Comparison of ENCODE assay signal across 1 cellular context in the genomic region with DNA sequence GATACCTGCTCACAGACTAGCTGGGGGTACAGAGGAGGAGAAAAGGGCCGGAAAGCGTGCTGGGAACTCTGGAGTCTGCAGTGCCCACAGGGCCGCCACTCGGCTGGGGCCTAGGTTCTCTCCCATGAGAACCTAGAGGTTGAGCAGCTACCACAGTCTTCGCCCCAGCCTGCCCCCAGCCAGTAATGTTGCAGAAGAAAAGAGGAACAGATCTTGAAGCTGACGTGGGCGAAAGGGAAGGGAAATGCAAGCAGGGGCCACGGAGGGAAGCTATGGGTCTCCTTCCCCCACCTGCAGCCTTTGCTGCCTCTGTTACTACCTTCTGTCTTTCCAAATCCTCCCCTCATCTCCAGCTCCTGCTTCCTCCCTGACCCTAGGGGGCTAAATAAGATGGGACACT.
TF ChIP-seq lines count a peak whose summit lies in the region.

No MANE protein-coding gene starts in this region.

TF ChIP-seq in GM12878, 131 proteins besides CTCF, POLR2A, EP300 and RAD21 (continued from another document and continues in another):
- no peak for TF ChIP-seq CHD1 (IDR thresholded peaks at IDR 0.05; ENCODE audit: low read depth, low read length)
- TF ChIP-seq EZH2 (IDR thresholded peaks at IDR 0.05; ENCODE audit: borderline replicate concordance, control insufficient read depth, low read depth, low read length), result no peak
- no peak for TF ChIP-seq RBBP5 (conservative IDR thresholded peaks at IDR 0.05)
- no peak for TF ChIP-seq KLF5 (IDR thresholded peaks at IDR 0.05; ENCODE audit: partially characterized antibody)
- TF ChIP-seq RUNX3 (IDR thresholded peaks at IDR 0.05; ENCODE audit: low read length), result peak; percentile 50
- TF ChIP-seq BRCA1 (IDR thresholded peaks at IDR 0.05; ENCODE audit: low read depth, low read length), result no peak
- peak; percentile 67 for TF ChIP-seq TCF12 (IDR thresholded peaks at IDR 0.05; ENCODE audit: low read depth, low read length)
- TF ChIP-seq SIN3A (IDR thresholded peaks at IDR 0.05; ENCODE audit: low read depth, low read length), result no peak
- TF ChIP-seq KAT2A (conservative IDR thresholded peaks at IDR 0.05; ENCODE audit: control insufficient read depth, low read depth, low read length), result no peak
- TF ChIP-seq, protein P1, sequence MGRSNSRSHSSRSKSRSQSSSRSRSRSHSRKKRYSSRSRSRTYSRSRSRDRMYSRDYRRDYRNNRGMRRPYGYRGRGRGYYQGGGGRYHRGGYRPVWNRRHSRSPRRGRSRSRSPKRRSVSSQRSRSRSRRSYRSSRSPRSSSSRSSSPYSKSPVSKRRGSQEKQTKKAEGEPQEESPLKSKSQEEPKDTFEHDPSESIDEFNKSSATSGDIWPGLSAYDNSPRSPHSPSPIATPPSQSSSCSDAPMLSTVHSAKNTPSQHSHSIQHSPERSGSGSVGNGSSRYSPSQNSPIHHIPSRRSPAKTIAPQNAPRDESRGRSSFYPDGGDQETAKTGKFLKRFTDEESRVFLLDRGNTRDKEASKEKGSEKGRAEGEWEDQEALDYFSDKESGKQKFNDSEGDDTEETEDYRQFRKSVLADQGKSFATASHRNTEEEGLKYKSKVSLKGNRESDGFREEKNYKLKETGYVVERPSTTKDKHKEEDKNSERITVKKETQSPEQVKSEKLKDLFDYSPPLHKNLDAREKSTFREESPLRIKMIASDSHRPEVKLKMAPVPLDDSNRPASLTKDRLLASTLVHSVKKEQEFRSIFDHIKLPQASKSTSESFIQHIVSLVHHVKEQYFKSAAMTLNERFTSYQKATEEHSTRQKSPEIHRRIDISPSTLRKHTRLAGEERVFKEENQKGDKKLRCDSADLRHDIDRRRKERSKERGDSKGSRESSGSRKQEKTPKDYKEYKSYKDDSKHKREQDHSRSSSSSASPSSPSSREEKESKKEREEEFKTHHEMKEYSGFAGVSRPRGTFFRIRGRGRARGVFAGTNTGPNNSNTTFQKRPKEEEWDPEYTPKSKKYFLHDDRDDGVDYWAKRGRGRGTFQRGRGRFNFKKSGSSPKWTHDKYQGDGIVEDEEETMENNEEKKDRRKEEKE (IDR thresholded peaks at IDR 0.05), result no peak
- no peak for TF ChIP-seq YBX1 (IDR thresholded peaks at IDR 0.05)
- TF ChIP-seq, protein P2, sequence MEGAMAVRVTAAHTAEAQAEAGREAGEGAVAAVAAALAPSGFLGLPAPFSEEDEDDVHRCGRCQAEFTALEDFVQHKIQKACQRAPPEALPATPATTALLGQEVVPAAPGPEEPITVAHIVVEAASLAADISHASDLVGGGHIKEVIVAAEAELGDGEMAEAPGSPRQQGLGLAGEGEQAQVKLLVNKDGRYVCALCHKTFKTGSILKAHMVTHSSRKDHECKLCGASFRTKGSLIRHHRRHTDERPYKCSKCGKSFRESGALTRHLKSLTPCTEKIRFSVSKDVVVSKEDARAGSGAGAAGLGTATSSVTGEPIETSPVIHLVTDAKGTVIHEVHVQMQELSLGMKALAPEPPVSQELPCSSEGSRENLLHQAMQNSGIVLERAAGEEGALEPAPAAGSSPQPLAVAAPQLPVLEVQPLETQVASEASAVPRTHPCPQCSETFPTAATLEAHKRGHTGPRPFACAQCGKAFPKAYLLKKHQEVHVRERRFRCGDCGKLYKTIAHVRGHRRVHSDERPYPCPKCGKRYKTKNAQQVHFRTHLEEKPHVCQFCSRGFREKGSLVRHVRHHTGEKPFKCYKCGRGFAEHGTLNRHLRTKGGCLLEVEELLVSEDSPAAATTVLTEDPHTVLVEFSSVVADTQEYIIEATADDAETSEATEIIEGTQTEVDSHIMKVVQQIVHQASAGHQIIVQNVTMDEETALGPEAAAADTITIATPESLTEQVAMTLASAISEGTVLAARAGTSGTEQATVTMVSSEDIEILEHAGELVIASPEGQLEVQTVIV (IDR thresholded peaks at IDR 0.05; ENCODE audit: borderline replicate concordance, partially characterized antibody), result no peak
- peak; percentile 90 to 92 for TF ChIP-seq IKZF2 (IDR thresholded peaks at IDR 0.05)
- peak; percentile 78; the same call in 1 of the 2 replicates for TF ChIP-seq GATAD2B (conservative IDR thresholded peaks at IDR 0.05; ENCODE audit: low read depth)
- TF ChIP-seq SRF (IDR thresholded peaks at IDR 0.05; ENCODE audit: low read depth in 2 of 2, low read length in 2 of 2), result no peak
- TF ChIP-seq, protein P3, sequence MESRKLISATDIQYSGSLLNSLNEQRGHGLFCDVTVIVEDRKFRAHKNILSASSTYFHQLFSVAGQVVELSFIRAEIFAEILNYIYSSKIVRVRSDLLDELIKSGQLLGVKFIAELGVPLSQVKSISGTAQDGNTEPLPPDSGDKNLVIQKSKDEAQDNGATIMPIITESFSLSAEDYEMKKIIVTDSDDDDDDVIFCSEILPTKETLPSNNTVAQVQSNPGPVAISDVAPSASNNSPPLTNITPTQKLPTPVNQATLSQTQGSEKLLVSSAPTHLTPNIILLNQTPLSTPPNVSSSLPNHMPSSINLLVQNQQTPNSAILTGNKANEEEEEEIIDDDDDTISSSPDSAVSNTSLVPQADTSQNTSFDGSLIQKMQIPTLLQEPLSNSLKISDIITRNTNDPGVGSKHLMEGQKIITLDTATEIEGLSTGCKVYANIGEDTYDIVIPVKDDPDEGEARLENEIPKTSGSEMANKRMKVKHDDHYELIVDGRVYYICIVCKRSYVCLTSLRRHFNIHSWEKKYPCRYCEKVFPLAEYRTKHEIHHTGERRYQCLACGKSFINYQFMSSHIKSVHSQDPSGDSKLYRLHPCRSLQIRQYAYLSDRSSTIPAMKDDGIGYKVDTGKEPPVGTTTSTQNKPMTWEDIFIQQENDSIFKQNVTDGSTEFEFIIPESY (IDR thresholded peaks at IDR 0.05), result no peak
- no peak for TF ChIP-seq ZNF384 (IDR thresholded peaks at IDR 0.05; ENCODE audit: borderline replicate concordance, low read depth, low read length)
- TF ChIP-seq, protein P4, sequence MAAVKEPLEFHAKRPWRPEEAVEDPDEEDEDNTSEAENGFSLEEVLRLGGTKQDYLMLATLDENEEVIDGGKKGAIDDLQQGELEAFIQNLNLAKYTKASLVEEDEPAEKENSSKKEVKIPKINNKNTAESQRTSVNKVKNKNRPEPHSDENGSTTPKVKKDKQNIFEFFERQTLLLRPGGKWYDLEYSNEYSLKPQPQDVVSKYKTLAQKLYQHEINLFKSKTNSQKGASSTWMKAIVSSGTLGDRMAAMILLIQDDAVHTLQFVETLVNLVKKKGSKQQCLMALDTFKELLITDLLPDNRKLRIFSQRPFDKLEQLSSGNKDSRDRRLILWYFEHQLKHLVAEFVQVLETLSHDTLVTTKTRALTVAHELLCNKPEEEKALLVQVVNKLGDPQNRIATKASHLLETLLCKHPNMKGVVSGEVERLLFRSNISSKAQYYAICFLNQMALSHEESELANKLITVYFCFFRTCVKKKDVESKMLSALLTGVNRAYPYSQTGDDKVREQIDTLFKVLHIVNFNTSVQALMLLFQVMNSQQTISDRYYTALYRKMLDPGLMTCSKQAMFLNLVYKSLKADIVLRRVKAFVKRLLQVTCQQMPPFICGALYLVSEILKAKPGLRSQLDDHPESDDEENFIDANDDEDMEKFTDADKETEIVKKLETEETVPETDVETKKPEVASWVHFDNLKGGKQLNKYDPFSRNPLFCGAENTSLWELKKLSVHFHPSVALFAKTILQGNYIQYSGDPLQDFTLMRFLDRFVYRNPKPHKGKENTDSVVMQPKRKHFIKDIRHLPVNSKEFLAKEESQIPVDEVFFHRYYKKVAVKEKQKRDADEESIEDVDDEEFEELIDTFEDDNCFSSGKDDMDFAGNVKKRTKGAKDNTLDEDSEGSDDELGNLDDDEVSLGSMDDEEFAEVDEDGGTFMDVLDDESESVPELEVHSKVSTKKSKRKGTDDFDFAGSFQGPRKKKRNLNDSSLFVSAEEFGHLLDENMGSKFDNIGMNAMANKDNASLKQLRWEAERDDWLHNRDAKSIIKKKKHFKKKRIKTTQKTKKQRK (IDR thresholded peaks at IDR 0.05; ENCODE audit: low read depth, low read length), result no peak
- TF ChIP-seq ZNF274 (IDR thresholded peaks at IDR 0.05; ENCODE audit: insufficient read depth, insufficient read length), result no peak
- TF ChIP-seq SMAD5 (IDR thresholded peaks at IDR 0.05; ENCODE audit: low read depth), result no peak
- TF ChIP-seq TAF1 (IDR thresholded peaks at IDR 0.05; ENCODE audit: borderline replicate concordance, low read depth, low read length), result no peak
- TF ChIP-seq, protein P5, sequence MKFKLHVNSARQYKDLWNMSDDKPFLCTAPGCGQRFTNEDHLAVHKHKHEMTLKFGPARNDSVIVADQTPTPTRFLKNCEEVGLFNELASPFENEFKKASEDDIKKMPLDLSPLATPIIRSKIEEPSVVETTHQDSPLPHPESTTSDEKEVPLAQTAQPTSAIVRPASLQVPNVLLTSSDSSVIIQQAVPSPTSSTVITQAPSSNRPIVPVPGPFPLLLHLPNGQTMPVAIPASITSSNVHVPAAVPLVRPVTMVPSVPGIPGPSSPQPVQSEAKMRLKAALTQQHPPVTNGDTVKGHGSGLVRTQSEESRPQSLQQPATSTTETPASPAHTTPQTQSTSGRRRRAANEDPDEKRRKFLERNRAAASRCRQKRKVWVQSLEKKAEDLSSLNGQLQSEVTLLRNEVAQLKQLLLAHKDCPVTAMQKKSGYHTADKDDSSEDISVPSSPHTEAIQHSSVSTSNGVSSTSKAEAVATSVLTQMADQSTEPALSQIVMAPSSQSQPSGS (IDR thresholded peaks at IDR 0.05; ENCODE audit: low read length), result no peak
- 0 out of 2 replicates have a peak, but pooled peaks have one; percentile 37 for TF ChIP-seq POLR2AphosphoS5 (IDR thresholded peaks at IDR 0.05; ENCODE audit: low read length)
- no peak for TF ChIP-seq NR2C1 (IDR thresholded peaks at IDR 0.05)
- TF ChIP-seq SUZ12 (IDR thresholded peaks at IDR 0.05; ENCODE audit: unreplicated experiment), result no peak
- TF ChIP-seq, protein P6, sequence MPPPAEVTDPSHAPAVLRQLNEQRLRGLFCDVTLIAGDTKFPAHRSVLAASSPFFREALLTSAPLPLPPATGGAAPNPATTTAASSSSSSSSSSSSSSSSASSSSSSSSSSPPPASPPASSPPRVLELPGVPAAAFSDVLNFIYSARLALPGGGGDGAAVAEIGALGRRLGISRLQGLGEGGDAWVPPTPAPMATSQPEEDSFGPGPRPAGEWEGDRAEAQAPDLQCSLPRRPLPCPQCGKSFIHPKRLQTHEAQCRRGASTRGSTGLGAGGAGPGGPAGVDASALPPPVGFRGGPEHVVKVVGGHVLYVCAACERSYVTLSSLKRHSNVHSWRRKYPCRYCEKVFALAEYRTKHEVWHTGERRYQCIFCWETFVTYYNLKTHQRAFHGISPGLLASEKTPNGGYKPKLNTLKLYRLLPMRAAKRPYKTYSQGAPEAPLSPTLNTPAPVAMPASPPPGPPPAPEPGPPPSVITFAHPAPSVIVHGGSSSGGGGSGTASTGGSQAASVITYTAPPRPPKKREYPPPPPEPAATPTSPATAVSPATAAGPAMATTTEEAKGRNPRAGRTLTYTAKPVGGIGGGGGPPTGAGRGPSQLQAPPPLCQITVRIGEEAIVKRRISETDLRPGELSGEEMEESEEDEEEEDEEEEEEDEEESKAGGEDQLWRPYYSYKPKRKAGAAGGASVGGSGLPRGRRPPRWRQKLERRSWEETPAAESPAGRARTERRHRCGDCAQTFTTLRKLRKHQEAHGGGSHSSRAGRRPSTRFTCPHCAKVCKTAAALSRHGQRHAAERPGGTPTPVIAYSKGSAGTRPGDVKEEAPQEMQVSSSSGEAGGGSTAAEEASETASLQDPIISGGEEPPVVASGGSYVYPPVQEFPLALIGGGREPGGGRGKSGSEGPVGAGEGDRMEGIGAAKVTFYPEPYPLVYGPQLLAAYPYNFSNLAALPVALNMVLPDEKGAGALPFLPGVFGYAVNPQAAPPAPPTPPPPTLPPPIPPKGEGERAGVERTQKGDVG (CRISPR knock-in tag; IDR thresholded peaks at IDR 0.05), result no peak
- TF ChIP-seq NRF1 (conservative IDR thresholded peaks at IDR 0.05; ENCODE audit: low read depth, low read length), result no peak
- peak; percentile 8; the same call in 1 of the 2 replicates for TF ChIP-seq SMC3 (IDR thresholded peaks at IDR 0.05; ENCODE audit: borderline replicate concordance, low read length)
- TF ChIP-seq PAX5 (IDR thresholded peaks at IDR 0.05; ENCODE audit: borderline replicate concordance, low read depth, low read length), result peak; percentile 90
- TF ChIP-seq CBFB (IDR thresholded peaks at IDR 0.05; ENCODE audit: low read depth), result 0 out of 2 replicates have a peak, but pooled peaks have one; percentile 33
- TF ChIP-seq, protein P7, sequence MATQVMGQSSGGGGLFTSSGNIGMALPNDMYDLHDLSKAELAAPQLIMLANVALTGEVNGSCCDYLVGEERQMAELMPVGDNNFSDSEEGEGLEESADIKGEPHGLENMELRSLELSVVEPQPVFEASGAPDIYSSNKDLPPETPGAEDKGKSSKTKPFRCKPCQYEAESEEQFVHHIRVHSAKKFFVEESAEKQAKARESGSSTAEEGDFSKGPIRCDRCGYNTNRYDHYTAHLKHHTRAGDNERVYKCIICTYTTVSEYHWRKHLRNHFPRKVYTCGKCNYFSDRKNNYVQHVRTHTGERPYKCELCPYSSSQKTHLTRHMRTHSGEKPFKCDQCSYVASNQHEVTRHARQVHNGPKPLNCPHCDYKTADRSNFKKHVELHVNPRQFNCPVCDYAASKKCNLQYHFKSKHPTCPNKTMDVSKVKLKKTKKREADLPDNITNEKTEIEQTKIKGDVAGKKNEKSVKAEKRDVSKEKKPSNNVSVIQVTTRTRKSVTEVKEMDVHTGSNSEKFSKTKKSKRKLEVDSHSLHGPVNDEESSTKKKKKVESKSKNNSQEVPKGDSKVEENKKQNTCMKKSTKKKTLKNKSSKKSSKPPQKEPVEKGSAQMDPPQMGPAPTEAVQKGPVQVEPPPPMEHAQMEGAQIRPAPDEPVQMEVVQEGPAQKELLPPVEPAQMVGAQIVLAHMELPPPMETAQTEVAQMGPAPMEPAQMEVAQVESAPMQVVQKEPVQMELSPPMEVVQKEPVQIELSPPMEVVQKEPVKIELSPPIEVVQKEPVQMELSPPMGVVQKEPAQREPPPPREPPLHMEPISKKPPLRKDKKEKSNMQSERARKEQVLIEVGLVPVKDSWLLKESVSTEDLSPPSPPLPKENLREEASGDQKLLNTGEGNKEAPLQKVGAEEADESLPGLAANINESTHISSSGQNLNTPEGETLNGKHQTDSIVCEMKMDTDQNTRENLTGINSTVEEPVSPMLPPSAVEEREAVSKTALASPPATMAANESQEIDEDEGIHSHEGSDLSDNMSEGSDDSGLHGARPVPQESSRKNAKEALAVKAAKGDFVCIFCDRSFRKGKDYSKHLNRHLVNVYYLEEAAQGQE (IDR thresholded peaks at IDR 0.05; ENCODE audit: low read depth, low read length), result no peak
- TF ChIP-seq ZNF622 (IDR thresholded peaks at IDR 0.05), result no peak
- TF ChIP-seq, protein P8, sequence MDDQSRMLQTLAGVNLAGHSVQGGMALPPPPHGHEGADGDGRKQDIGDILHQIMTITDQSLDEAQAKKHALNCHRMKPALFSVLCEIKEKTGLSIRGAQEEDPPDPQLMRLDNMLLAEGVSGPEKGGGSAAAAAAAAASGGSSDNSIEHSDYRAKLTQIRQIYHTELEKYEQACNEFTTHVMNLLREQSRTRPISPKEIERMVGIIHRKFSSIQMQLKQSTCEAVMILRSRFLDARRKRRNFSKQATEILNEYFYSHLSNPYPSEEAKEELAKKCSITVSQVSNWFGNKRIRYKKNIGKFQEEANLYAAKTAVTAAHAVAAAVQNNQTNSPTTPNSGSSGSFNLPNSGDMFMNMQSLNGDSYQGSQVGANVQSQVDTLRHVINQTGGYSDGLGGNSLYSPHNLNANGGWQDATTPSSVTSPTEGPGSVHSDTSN (IDR thresholded peaks at IDR 0.05; ENCODE audit: insufficient replicate concordance, low read depth, low read length), result no peak
- TF ChIP-seq NBN (IDR thresholded peaks at IDR 0.05), result peak; percentile 62; the same call in 1 of the 2 replicates
- no peak for TF ChIP-seq SREBF2 (IDR thresholded peaks at IDR 0.05; ENCODE audit: low read length)
- TF ChIP-seq ESRRA (IDR thresholded peaks at IDR 0.05; ENCODE audit: low read length), result no peak
- TF ChIP-seq SREBF1 (IDR thresholded peaks at IDR 0.05; ENCODE audit: low read length), result no peak
- peak; percentile 85 for TF ChIP-seq IKZF1 (conservative IDR thresholded peaks at IDR 0.05)
- peak; percentile 75; the same call in 2 of the 3 replicates for TF ChIP-seq POU2F2 (IDR thresholded peaks at IDR 0.05; ENCODE audit: borderline replicate concordance, low read depth, low read length)
